8 cellular contexts compared by ENCODE assay signal in the genomic region with DNA sequence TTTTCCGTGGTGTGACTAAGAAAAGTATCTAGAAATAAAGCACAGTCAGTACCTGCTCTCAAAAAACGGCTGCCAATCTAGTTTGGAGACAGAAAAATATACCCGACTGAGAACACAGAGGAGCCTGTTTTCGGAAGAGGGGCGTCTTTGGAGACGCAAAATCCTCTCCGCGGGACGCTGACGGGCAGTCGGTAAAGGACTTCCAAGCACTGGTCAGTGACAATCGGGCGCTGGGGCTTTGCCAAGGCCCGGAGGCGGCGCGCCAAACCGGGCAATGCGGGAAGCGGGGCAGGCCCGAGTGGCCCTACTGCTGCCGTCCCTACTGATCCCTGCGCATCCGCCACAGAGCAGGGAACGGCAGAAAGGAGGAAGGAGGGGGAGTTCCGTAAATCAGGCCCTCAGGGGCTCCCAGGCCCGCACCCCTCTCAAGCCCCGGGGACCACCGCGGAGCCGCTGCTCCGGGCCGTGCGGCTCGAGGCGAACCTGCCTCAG. TPM values are rescaled to one million over a fixed set of nuclear protein-coding genes. Genes with fewer than 3 reads are reported as not detected.
DNase-seq lines count a peak whose midpoint lies in the region; ATAC-seq and TF ChIP-seq lines count a peak whose summit lies in the region.

No MANE protein-coding gene starts in this region.

- CTCF ChIA-PET in Calu3 (lab: Charles Lee): interaction anchor here (0.6 to 1.0 kb wide), 5 partner anchors 13 to 400 kb away, joined by 3 to 9 read pairs (median 4); no protein-coding TSS in a partner anchor

- no peaks in the 10 kb centered on the region for H3K27me3 Mint-ChIP-seq in Calu3 (ENCODE audit: unreplicated experiment)
- no peaks in the 10 kb centered on the region for H3K27me3 Mint-ChIP-seq in activated naive CD8-positive, alpha-beta T cell

- peak overlapping the region; percentile 92 for H3K4me3 Mint-ChIP-seq in Calu3 (ENCODE audit: low read depth, unreplicated experiment)
- peak overlapping the region; percentile 90 for H3K4me3 Mint-ChIP-seq in activated naive CD8-positive, alpha-beta T cell

- DNase-seq in Calu3 (peak; percentile 59), Right ventricle myocardium inferior (ENCODE audit: missing footprints) (peak; percentile 84), occipital lobe (lab: John Stamatoyannopoulos, UW) (peak; percentile 47), NCI-H2029 (lab: John Stamatoyannopoulos, UW) (no peak)

- peak overlapping the region; percentile 98 for H3K9ac ChIP-seq in Loucy (ENCODE audit: low read depth, low read length, poor library complexity, severe bottlenecking)

- TSS peak; percentile 83 for BruUV-seq in Calu3 (replicated peaks; lab: Mats Ljungman, UMichigan)

- peaks cover 24% of the 10 kb centered on the region for H3K36me3 Mint-ChIP-seq in Calu3 (ENCODE audit: insufficient read depth, unreplicated experiment)
- H3K36me3 Mint-ChIP-seq in activated naive CD8-positive, alpha-beta T cell: peaks cover 10% of the 10 kb centered on the region

- peak overlapping the region; percentile 85 for H2AFZ ChIP-seq in Loucy (ENCODE audit: low read length)

- H3K4me3 ChIP-seq in Loucy (ENCODE audit: low read length, poor library complexity, severe bottlenecking): peak overlapping the region; percentile 97

- ATAC-seq in GM21360 (IDR thresholded peaks at IDR 0.05; ENCODE audit: unreplicated experiment): peak; percentile 6
- peak; percentile 42 for ATAC-seq in Right ventricle myocardium inferior
- ATAC-seq in GM21381 (IDR thresholded peaks at IDR 0.05; ENCODE audit: unreplicated experiment): no peak

- peaks cover 13% of the 10 kb centered on the region for H3K4me1 Mint-ChIP-seq in Calu3 (ENCODE audit: low read depth, unreplicated experiment)
- H3K4me1 Mint-ChIP-seq in activated naive CD8-positive, alpha-beta T cell (ENCODE audit: low read depth): peaks cover 16% of the 10 kb centered on the region

- H3K9me3 ChIP-seq in Loucy (ENCODE audit: insufficient read depth, low read depth, low read length): no peaks in the 10 kb centered on the region

- intact Hi-C loops in Calu3 (cut with micrococcal nuclease; ENCODE audit: unreplicated experiment) (loop anchor here (5.0 kb wide), 1 partner anchor 58 kb away; a partner anchor contains a TSS), Right ventricle myocardium inferior (cut with DNase I) (loop anchor here (1.0 kb wide), 1 partner anchor 60 kb away; a partner anchor contains a TSS)

- peaks cover 4% of the 10 kb centered on the region; the same call in 1 of the 2 replicates for H3K36me3 ChIP-seq in Loucy (ENCODE audit: insufficient read depth, low read length)

- peak overlapping the region; percentile 93 for H3K4me2 ChIP-seq in Loucy (ENCODE audit: low read depth, low read length, poor library complexity, severe bottlenecking)

- peak overlapping the region; percentile 74 for H3K27ac Mint-ChIP-seq in Calu3 (ENCODE audit: unreplicated experiment)
- peak overlapping the region; percentile 84 for H3K27ac Mint-ChIP-seq in activated naive CD8-positive, alpha-beta T cell

- no peaks in the 10 kb centered on the region for H4K20me1 ChIP-seq in Loucy (ENCODE audit: insufficient read depth, low read length, poor library complexity, severe bottlenecking)

- no peaks in the 10 kb centered on the region for H3K27me3 ChIP-seq in Loucy (ENCODE audit: insufficient read depth, low read length, poor library complexity, severe bottlenecking)

- H3F3A ChIP-seq in Loucy (ENCODE audit: low read depth): no peaks in the 10 kb centered on the region

- no peaks in the 10 kb centered on the region for H3K9me2 ChIP-seq in Loucy (replicated peaks; ENCODE audit: low read depth, low read length)

- H3K4me1 ChIP-seq in Loucy (ENCODE audit: insufficient read depth, low read length, poor library complexity, severe bottlenecking): peaks cover 43% of the 10 kb centered on the region

- no peak for TF ChIP-seq CTCF in Calu3 (IDR thresholded peaks at IDR 0.05; ENCODE audit: unreplicated experiment)
- no peak for TF ChIP-seq CTCF in Loucy (conservative IDR thresholded peaks at IDR 0.05; ENCODE audit: low read length)

- peaks cover 2% of the 10 kb centered on the region for H3K9me3 Mint-ChIP-seq in Calu3 (ENCODE audit: low read depth, unreplicated experiment)
- no peaks in the 10 kb centered on the region for H3K9me3 Mint-ChIP-seq in activated naive CD8-positive, alpha-beta T cell (ENCODE audit: low read depth)

- peaks cover 38% of the 10 kb centered on the region for H3K79me2 ChIP-seq in Loucy (ENCODE audit: insufficient read depth, low read length)

RNA-seq across cellular contexts. Expression of a gene that starts 0.6 kb away (rescaled TPM):
- total RNA-seq in Calu3 (2022) (23.8 and 29.4 TPM in 2 replicates), Right ventricle myocardium inferior (5.2 TPM), occipital lobe (40.4 TPM)

RNA-seq across cellular contexts. Expression of a gene that starts 59.6 kb away (rescaled TPM):
- total RNA-seq in Calu3 (2022) (31.5 and 34.0 TPM in 2 replicates), Right ventricle myocardium inferior (14.7 TPM), occipital lobe (33.7 TPM)
